ENCODE assay signal across 8 cellular contexts in genomic region chr20:58893355-58894151, GRCh38.
DNase-seq lines count a peak whose midpoint lies in the region; ATAC-seq lines count a peak whose summit lies in the region.

No MANE protein-coding gene starts in this region.

- H3K4me1 Mint-ChIP-seq in stimulated activated naive CD8-positive, alpha-beta T cell treated with anti-CD3 and anti-CD28 coated beads, Interleukin-15, Interleukin-2, amounts not matched to agents 100 ng/mL and 50 ng/mL, for 24 hours (ENCODE audit: low read depth): peaks cover 58% of the 10 kb centered on the region

- H3K4me3 ChIP-seq in iPS-15b (ENCODE audit: low read depth, low read length): peak overlapping the region; percentile 59

- H3K9ac ChIP-seq in iPS-15b (ENCODE audit: low read depth, low read length): no peak overlapping the region

- no peaks in the 10 kb centered on the region for H3K9me3 Mint-ChIP-seq in stimulated activated naive CD8-positive, alpha-beta T cell treated with anti-CD3 and anti-CD28 coated beads, Interleukin-15, Interleukin-2, amounts not matched to agents 100 ng/mL and 50 ng/mL, for 24 hours

- H3K36me3 ChIP-seq in iPS-15b (ENCODE audit: control insufficient read depth, insufficient read depth, low read length): peaks cover under 1% of the 10 kb centered on the region

- H3K4me3 Mint-ChIP-seq in stimulated activated naive CD8-positive, alpha-beta T cell treated with anti-CD3 and anti-CD28 coated beads, Interleukin-15, Interleukin-2, amounts not matched to agents 100 ng/mL and 50 ng/mL, for 24 hours: peak overlapping the region; percentile 94

- H3K27me3 ChIP-seq in iPS-15b (ENCODE audit: control insufficient read depth, insufficient read depth, low read length): no peaks in the 10 kb centered on the region

- peak overlapping the region; percentile 92 for H3K27ac Mint-ChIP-seq in stimulated activated naive CD8-positive, alpha-beta T cell treated with anti-CD3 and anti-CD28 coated beads, Interleukin-15, Interleukin-2, amounts not matched to agents 100 ng/mL and 50 ng/mL, for 24 hours

- ATAC-seq in GM21526 (IDR thresholded peaks at IDR 0.05; ENCODE audit: low FRiP score, unreplicated experiment): no peak

- DNase-seq in activated effector memory CD4-positive, alpha-beta T cell treated with anti-CD3 and anti-CD28 coated beads, Interleukin-2, amount 50 U/mL, for 16 hours: peak; percentile 75
- no peak for DNase-seq in activated effector memory CD4-positive, alpha-beta T cell treated with Interleukin-2 at 50 U/mL for 16 hours
- DNase-seq in activated CD4-positive, alpha-beta T cell treated with anti-CD3 and anti-CD28 coated beads, Interleukin-2, amount 50 U/mL, for 4 hours: peak; percentile 34 to 42
- DNase-seq in AG20443 (ENCODE audit: low spot score) (no peak), HK-2 (ENCODE audit: unreplicated experiment) (no peak)

- H3K27me3 Mint-ChIP-seq in stimulated activated naive CD8-positive, alpha-beta T cell treated with anti-CD3 and anti-CD28 coated beads, Interleukin-15, Interleukin-2, amounts not matched to agents 100 ng/mL and 50 ng/mL, for 24 hours: no peaks in the 10 kb centered on the region

- H3K9me3 ChIP-seq in iPS-15b (ENCODE audit: control insufficient read depth, insufficient read depth, low read length): no peaks in the 10 kb centered on the region

- peaks cover 54% of the 10 kb centered on the region for H3K36me3 Mint-ChIP-seq in stimulated activated naive CD8-positive, alpha-beta T cell treated with anti-CD3 and anti-CD28 coated beads, Interleukin-15, Interleukin-2, amounts not matched to agents 100 ng/mL and 50 ng/mL, for 24 hours (ENCODE audit: low read depth)

- peaks cover 48% of the 10 kb centered on the region for H3K4me1 ChIP-seq in iPS-15b (ENCODE audit: control insufficient read depth, insufficient read depth, low read length)

Comparison
In these comparisons a context has a peak if more than half of its experiments do, and no peak if none do; other contexts are left out.
1. DNase-seq: peak in activated effector memory CD4-positive, alpha-beta T cell treated with anti-CD3 and anti-CD28 coated beads, Interleukin-2, amount 50 U/mL, for 16 hours (single experiment) and activated CD4-positive, alpha-beta T cell treated with anti-CD3 and anti-CD28 coated beads, Interleukin-2, amount 50 U/mL, for 4 hours (2 of 2); none in activated effector memory CD4-positive, alpha-beta T cell treated with Interleukin-2 at 50 U/mL for 16 hours (single experiment), AG20443 (single experiment) and HK-2 (single experiment).